Comparison of ENCODE assay signal across 24 cellular contexts in genomic region chr1:241105118-241105517, GRCh38.
A peak's percentile ranks its signal among the peaks of the same experiment; 100 is the strongest.
DNase-seq lines count a peak whose midpoint lies in the region; ATAC-seq and TF ChIP-seq lines count a peak whose summit lies in the region.
"Had no signal": no experiment of that assay in that cellular context is flagged by ENCODE, and none has a peak within 500 bp of the region (broad histone marks: within the 10 kb centered on the region; RNA-seq: fewer than 3 reads in every experiment).

No MANE protein-coding gene starts in this region.

- H2AFZ ChIP-seq in neural cell (ENCODE audit: low read depth, low read length) = no peak overlapping the region

- no peak overlapping the region for H3K4me3 ChIP-seq in neural cell (ENCODE audit: low read length)
- H3K4me3 ChIP-seq: BLaER1, GM12878 had no signal

- peaks cover 70% of the 10 kb centered on the region for H3K4me1 Mint-ChIP-seq in mesothelial cell of epicardium
- H3K4me1 Mint-ChIP-seq: CD14-positive monocyte; CD4-positive, alpha-beta memory T cell; CD4-positive, CD25-positive, alpha-beta regulatory T cell; CD8-positive, alpha-beta memory T cell had no signal

- peak overlapping the region; percentile 10 for H3K27ac ChIP-seq in neural cell (ENCODE audit: low read length)
- H3K27ac ChIP-seq: BLaER1 had no signal

- no peak overlapping the region for H3K4me2 ChIP-seq in neural cell (ENCODE audit: low read length)
- H3K4me2 ChIP-seq: BLaER1 had no signal

- H3K36me3 Mint-ChIP-seq in mesothelial cell of epicardium = no peaks in the 10 kb centered on the region
- H3K36me3 Mint-ChIP-seq: CD14-positive monocyte; CD4-positive, alpha-beta memory T cell; CD4-positive, CD25-positive, alpha-beta regulatory T cell; CD8-positive, alpha-beta memory T cell had no signal

- TF ChIP-seq CTCF in mesothelial cell of epicardium (IDR thresholded peaks at IDR 0.05; ENCODE audit: unreplicated experiment) (no peak), neural cell (IDR thresholded peaks at IDR 0.05; ENCODE audit: poor library complexity, severe bottlenecking) (no peak)

- H3K9ac ChIP-seq in neural cell (ENCODE audit: low read length) = no peak overlapping the region
- H3K9ac ChIP-seq: BLaER1 had no signal

- no peak for ATAC-seq in GM18867 (IDR thresholded peaks at IDR 0.05; ENCODE audit: unreplicated experiment)
- ATAC-seq: GM12878 had no signal

- no peaks in the 10 kb centered on the region for H4K20me1 ChIP-seq in neural cell (ENCODE audit: insufficient read depth)
- H4K20me1 ChIP-seq: BLaER1 had no signal

- no peaks in the 10 kb centered on the region for H3K9me2 ChIP-seq in neural cell (ENCODE audit: insufficient read depth, low read length)

- no peaks in the 10 kb centered on the region for H3K27me3 Mint-ChIP-seq in mesothelial cell of epicardium (ENCODE audit: low read depth)
- H3K27me3 Mint-ChIP-seq: CD4-positive, alpha-beta memory T cell; CD4-positive, CD25-positive, alpha-beta regulatory T cell; CD8-positive, alpha-beta memory T cell had no signal

- H3K9me3 ChIP-seq in neural cell (ENCODE audit: low read length) = no peaks in the 10 kb centered on the region
- H3K9me3 ChIP-seq: BE2C, BLaER1 had no signal

- H3K36me3 ChIP-seq in neural cell (ENCODE audit: insufficient read depth, low read length) = no peaks in the 10 kb centered on the region
- H3K36me3 ChIP-seq: BE2C, BLaER1 had no signal

- H3K79me2 ChIP-seq in neural cell (replicated peaks; ENCODE audit: insufficient read depth, low read length) = no peaks in the 10 kb centered on the region

- peak; percentile 85 for TF ChIP-seq EP300 in neural cell (conservative IDR thresholded peaks at IDR 0.05; ENCODE audit: poor library complexity, severe bottlenecking)

- no peaks in the 10 kb centered on the region for H3K9me3 Mint-ChIP-seq in mesothelial cell of epicardium

- peak; percentile 20 for TF ChIP-seq RAD21 in neural cell (conservative IDR thresholded peaks at IDR 0.05)

- peak overlapping the region; percentile 79 for H3K27ac Mint-ChIP-seq in mesothelial cell of epicardium
- H3K27ac Mint-ChIP-seq: CD14-positive monocyte; CD4-positive, alpha-beta memory T cell; CD4-positive, CD25-positive, alpha-beta regulatory T cell; CD8-positive, alpha-beta memory T cell had no signal

- H3F3A ChIP-seq in neural cell (ENCODE audit: insufficient read depth, low read length, poor library complexity, severe bottlenecking) = no peaks in the 10 kb centered on the region

- DNase-seq in left kidney (ENCODE audit: low read depth, low spot score) (peak; percentile 56), mesothelial cell of epicardium (ENCODE audit: low spot score in 2 of 2, unreplicated experiment in 2 of 2) (no peak), activated gamma-delta T cell treated with Interleukin-2 at 50 U/mL for 16 hours (no peak)
- no peak for DNase-seq in activated effector memory CD4-positive, alpha-beta T cell treated with Interleukin-2 at 50 U/mL for 16 hours
- DNase-seq: 8988T; ACHN; BE2C; C1 segment of cervical spinal cord; CD4-positive, alpha-beta memory T cell; CD4-positive, CD25-positive, alpha-beta regulatory T cell; CD8-positive, alpha-beta memory T cell; COR-L47; DMS 273 treated with DMSO at 0.1 percent for 48 hours; DMS153; DMS53; DMS79; DND-41; EL; GDM1 had no signal

- H3K27me3 ChIP-seq in neural cell (ENCODE audit: insufficient read depth, low read depth, low read length) = no peaks in the 10 kb centered on the region
- H3K27me3 ChIP-seq: BE2C, BLaER1 had no signal

- H3K4me3 Mint-ChIP-seq in mesothelial cell of epicardium = no peak overlapping the region
- H3K4me3 Mint-ChIP-seq: CD14-positive monocyte; CD4-positive, alpha-beta memory T cell; CD8-positive, alpha-beta memory T cell had no signal

TF ChIP-seq in neural cell, 6 proteins besides CTCF, POLR2A, EP300 and RAD21:
- TF ChIP-seq MXI1 (conservative IDR thresholded peaks at IDR 0.05; ENCODE audit: poor library complexity, severe bottlenecking) = peak; percentile 37
- TF ChIP-seq TAF1 (IDR thresholded peaks at IDR 0.05; ENCODE audit: low read depth) = no peak
- TF ChIP-seq SMC3 (conservative IDR thresholded peaks at IDR 0.05; ENCODE audit: poor library complexity) = no peak
- TF ChIP-seq REST (IDR thresholded peaks at IDR 0.05; ENCODE audit: borderline replicate concordance) = peak; percentile 93
- TF ChIP-seq EZH2 (IDR thresholded peaks at IDR 0.05; ENCODE audit: borderline replicate concordance, insufficient read depth, low read length, poor library complexity, severe bottlenecking) = no peak
- TF ChIP-seq POLR2AphosphoS5 (IDR thresholded peaks at IDR 0.05) = peak; percentile 62
